Comparison of ENCODE assay signal across 1 cellular context in genomic region chr11:71078482-71078881, GRCh38.
TF ChIP-seq lines count a peak whose summit lies in the region.

No MANE protein-coding gene starts in this region.

TF ChIP-seq in HCT116, 20 proteins besides CTCF, POLR2A, EP300 and RAD21 (continued from another document):
- TF ChIP-seq MAX (IDR thresholded peaks at IDR 0.05): no peak
- no peak for TF ChIP-seq SIN3A (IDR thresholded peaks at IDR 0.05; ENCODE audit: low read depth)
- TF ChIP-seq ATF3 (IDR thresholded peaks at IDR 0.05): no peak
- no peak for TF ChIP-seq EZH2 (IDR thresholded peaks at IDR 0.05)
- TF ChIP-seq ELF1 (IDR thresholded peaks at IDR 0.05; ENCODE audit: borderline replicate concordance, low read depth): no peak
- no peak for TF ChIP-seq SRF (IDR thresholded peaks at IDR 0.05; ENCODE audit: low read depth)
